In the genomic region with DNA sequence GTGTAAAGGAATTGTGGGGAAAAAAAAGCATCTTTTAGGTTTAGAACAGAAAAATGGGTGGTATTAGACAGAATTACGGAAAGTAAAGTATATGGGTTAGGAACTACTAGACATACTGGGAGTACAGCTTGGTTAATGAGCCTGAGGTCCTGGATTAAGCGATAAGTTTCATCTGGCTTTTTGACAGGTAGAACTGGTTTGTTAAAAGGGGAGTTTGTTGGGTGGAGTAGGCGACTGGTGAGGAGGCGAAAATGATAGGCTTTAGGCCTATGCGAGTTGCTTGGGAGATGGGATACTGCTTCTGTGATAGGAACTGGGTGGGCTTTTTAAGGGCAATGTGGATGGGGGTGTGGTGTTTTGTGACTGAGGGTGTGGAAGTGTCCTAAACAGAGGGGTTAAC, we compare ENCODE assay signal across 35 cellular contexts.
"Had no signal": no experiment of that assay in that cellular context is flagged by ENCODE, and none has a peak within 500 bp of the region (broad histone marks: within the 10 kb centered on the region; RNA-seq: fewer than 3 reads in every experiment).

No MANE protein-coding gene starts in this region.

- H3K27me3 ChIP-seq: MG63 had no signal

- H3K9ac ChIP-seq: KMS-11 had no signal

- H3K27ac ChIP-seq: KMS-11 had no signal

- DNase-seq: Karpas-422, Kasumi-1, MG63, MM.1S, MV-4-11, NCI-H1048, NCI-H1092, NCI-H1092 treated with DMSO at 0.1 percent for 48 hours, NCI-H1105, NCI-H1105 treated with DMSO at 0.1 percent for 48 hours, NCI-H1417, NCI-H1417 treated with DMSO at 0.1 percent for 48 hours, NCI-H1436, NCI-H1436 treated with DMSO at 0.1 percent for 48 hours, NCI-H146, NCI-H1694, NCI-H1694 treated with DMSO at 0.1 percent for 48 hours, NCI-H187, NCI-H187 treated with DMSO at 0.1 percent for 48 hours, NCI-H1930, NCI-H2029, NCI-H2029 treated with DMSO at 0.1 percent for 48 hours, NCI-H2081, NCI-H2081 treated with DMSO at 0.1 percent for 48 hours, NCI-H2107, NCI-H2171, NCI-H2171 treated with DMSO at 0.1 percent for 48 hours, NCI-H2227 treated with DMSO at 0.1 percent for 48 hours, NCI-H226, NCI-H345, NCI-H446, NCI-H446 treated with DMSO at 0.1 percent for 48 hours, NCI-H510A, NCI-H510A treated with DMSO at 0.1 percent for 48 hours had no signal

- H3K9me3 ChIP-seq: MG63 had no signal

- H3K4me2 ChIP-seq: KMS-11 had no signal

- H3K36me3 ChIP-seq: MG63 had no signal

- H3K4me3 ChIP-seq: MG63 had no signal
